Comparison of ENCODE assay signal across 1 cellular context in genomic region chr17:46783031-46783593, GRCh38.
TF ChIP-seq lines count a peak whose summit lies in the region.

No MANE protein-coding gene starts in this region.

TF ChIP-seq in HepG2, 621 proteins besides CTCF, POLR2A, EP300 and RAD21 (continued from another document and continues in another):
- TF ChIP-seq ZNF18 (CRISPR knock-in tag; IDR thresholded peaks at IDR 0.05; ENCODE audit: insufficient replicate concordance): peak; percentile 82
- no peak for TF ChIP-seq TP53 (CRISPR knock-in tag; conservative IDR thresholded peaks at IDR 0.05)
- no peak for TF ChIP-seq ZNF713 (CRISPR knock-in tag; IDR thresholded peaks at IDR 0.05)
- TF ChIP-seq ZNF639 (CRISPR knock-in tag; conservative IDR thresholded peaks at IDR 0.05): no peak
- TF ChIP-seq THAP8 (CRISPR knock-in tag; IDR thresholded peaks at IDR 0.05; ENCODE audit: borderline replicate concordance): no peak
- TF ChIP-seq NFYB (CRISPR knock-in tag; IDR thresholded peaks at IDR 0.05): no peak
- TF ChIP-seq PAWR (CRISPR knock-in tag; IDR thresholded peaks at IDR 0.05; ENCODE audit: borderline replicate concordance): no peak
- no peak for TF ChIP-seq ISX (CRISPR knock-in tag; conservative IDR thresholded peaks at IDR 0.05)
- no peak for TF ChIP-seq ZNF512 (CRISPR knock-in tag; IDR thresholded peaks at IDR 0.05)
- TF ChIP-seq RORA (CRISPR knock-in tag; IDR thresholded peaks at IDR 0.05): no peak
- no peak for TF ChIP-seq GLI4 (CRISPR knock-in tag; IDR thresholded peaks at IDR 0.05; ENCODE audit: borderline replicate concordance)
- TF ChIP-seq PBX2 (CRISPR knock-in tag; IDR thresholded peaks at IDR 0.05): peak; percentile 56
- no peak for TF ChIP-seq MED8 (CRISPR knock-in tag; IDR thresholded peaks at IDR 0.05; ENCODE audit: insufficient replicate concordance)
- no peak for TF ChIP-seq ATM (IDR thresholded peaks at IDR 0.05; ENCODE audit: borderline replicate concordance)
- TF ChIP-seq NCOA5 (CRISPR knock-in tag; IDR thresholded peaks at IDR 0.05): no peak
- TF ChIP-seq SIX4 (CRISPR knock-in tag; IDR thresholded peaks at IDR 0.05): no peak
- TF ChIP-seq ZMYM3 (CRISPR knock-in tag; IDR thresholded peaks at IDR 0.05): peak; percentile 90; the same call in 1 of the 2 replicates
- no peak for TF ChIP-seq CHCHD3 (CRISPR knock-in tag; IDR thresholded peaks at IDR 0.05)
- no peak for TF ChIP-seq SOX13 (IDR thresholded peaks at IDR 0.05)
- peak in 1 of 2 experiments; percentile 51; a peak in 2 of 4 replicates for TF ChIP-seq SOX13 (CRISPR knock-in tag; conservative IDR thresholded peaks at IDR 0.05 in 1 of 2, IDR thresholded peaks at IDR 0.05 in 1 of 2)
- peak; percentile 83 for TF ChIP-seq ZNF335 (CRISPR knock-in tag; IDR thresholded peaks at IDR 0.05)
- TF ChIP-seq MYC (CRISPR knock-in tag; IDR thresholded peaks at IDR 0.05; ENCODE audit: borderline replicate concordance): peak; percentile 47; the same call in 1 of the 2 replicates
- peak; percentile 33; the same call in 1 of the 2 replicates for TF ChIP-seq HNF4G (IDR thresholded peaks at IDR 0.05; ENCODE audit: borderline replicate concordance, low read depth, low read length)
- no peak for TF ChIP-seq HNF4G (CRISPR knock-in tag; IDR thresholded peaks at IDR 0.05; ENCODE audit: borderline replicate concordance, low read depth)
- no peak; the same call in 1 of the 2 replicates for TF ChIP-seq AHDC1 (CRISPR knock-in tag; IDR thresholded peaks at IDR 0.05; ENCODE audit: borderline replicate concordance)
- TF ChIP-seq ZNF800 (CRISPR knock-in tag; IDR thresholded peaks at IDR 0.05): no peak
- TF ChIP-seq KLF15 (CRISPR knock-in tag; IDR thresholded peaks at IDR 0.05; ENCODE audit: borderline replicate concordance): no peak
- TF ChIP-seq ZNF414 (CRISPR knock-in tag; IDR thresholded peaks at IDR 0.05): no peak
- TF ChIP-seq TARDBP (CRISPR knock-in tag; IDR thresholded peaks at IDR 0.05): no peak; the same call in 1 of the 2 replicates
- no peak for TF ChIP-seq ZFP36 (IDR thresholded peaks at IDR 0.05; ENCODE audit: borderline replicate concordance, low read depth, low read length, partially characterized antibody)
- peak; percentile 75; the same call in 1 of the 2 replicates for TF ChIP-seq GFI1 (CRISPR knock-in tag; IDR thresholded peaks at IDR 0.05; ENCODE audit: borderline replicate concordance)
- no peak for TF ChIP-seq SRSF1 (optimal IDR thresholded peaks at IDR 0.05; ENCODE audit: low read depth, low read length)
- no peak for TF ChIP-seq FOXA1 (IDR thresholded peaks at IDR 0.05)
- peak; percentile 71 for TF ChIP-seq FOXA1 (CRISPR knock-in tag; IDR thresholded peaks at IDR 0.05)
- no peak for TF ChIP-seq ELK4 (CRISPR knock-in tag; IDR thresholded peaks at IDR 0.05; ENCODE audit: borderline replicate concordance)
- no peak for TF ChIP-seq ZNF441 (CRISPR knock-in tag; IDR thresholded peaks at IDR 0.05; ENCODE audit: borderline replicate concordance)
- TF ChIP-seq PRMT3 (CRISPR knock-in tag; IDR thresholded peaks at IDR 0.05; ENCODE audit: borderline replicate concordance, low read depth): no peak
- no peak for TF ChIP-seq REST (IDR thresholded peaks at IDR 0.05; ENCODE audit: borderline replicate concordance in 1 of 2, low read depth in 1 of 2, low read length in 2 of 2)
